8 cellular contexts compared by ENCODE assay signal in the genomic region with DNA sequence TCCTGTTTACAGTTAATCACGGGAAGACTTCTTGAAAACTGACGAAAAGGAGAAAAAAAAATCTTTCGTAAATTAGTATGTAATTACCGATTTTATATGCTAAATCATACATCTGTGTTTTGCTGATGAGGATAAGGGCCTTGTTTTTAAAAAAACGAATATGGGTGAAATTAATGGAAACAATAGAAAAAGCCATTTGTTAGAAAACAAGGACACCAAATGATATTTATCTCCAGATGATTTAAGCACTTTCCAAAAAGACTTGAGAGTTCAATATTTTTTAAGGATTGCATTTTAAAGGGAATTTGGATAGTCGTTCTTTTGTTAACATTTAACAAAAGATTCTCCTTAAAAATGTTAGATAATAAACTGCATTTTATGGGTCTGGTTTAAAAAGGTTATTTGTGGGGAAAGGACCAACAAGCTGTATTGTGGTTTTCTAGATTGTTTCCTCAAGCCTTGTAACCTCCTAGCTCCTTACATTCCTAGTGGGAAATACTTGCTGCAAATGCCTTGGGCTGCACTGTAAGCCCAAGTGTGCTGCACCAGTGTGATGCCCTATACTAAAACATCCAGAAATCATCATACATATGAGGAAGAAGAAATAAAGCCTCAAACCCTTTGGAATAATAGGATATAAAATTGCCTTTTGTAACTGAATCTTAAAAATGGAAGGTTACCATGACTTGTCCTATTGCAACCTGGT. TPM values are rescaled to one million over a fixed set of nuclear protein-coding genes. Genes with fewer than 3 reads are reported as not detected.
DNase-seq lines count a peak whose midpoint lies in the region; ATAC-seq and TF ChIP-seq lines count a peak whose summit lies in the region.

No MANE protein-coding gene starts in this region.

- H3K4me3 Mint-ChIP-seq in T-helper 2 cell treated with Interferon-gamma antibody and Interleukin-4, amounts not matched to agents 5 μg/mL and 100 μg/mL, for 36 hours: peak overlapping the region; percentile 93
- H3K4me3 Mint-ChIP-seq in endothelial cell (ENCODE audit: unreplicated experiment): peak overlapping the region; percentile 98

- H3K27me3 ChIP-seq in Peyer's patch (no peaks in the 10 kb centered on the region), parathyroid adenoma (ENCODE audit: control insufficient read depth, insufficient read depth, low read length) (no peaks in the 10 kb centered on the region)

- TF ChIP-seq CTCF in Peyer's patch (IDR thresholded peaks at IDR 0.05) (no peak), endothelial cell (IDR thresholded peaks at IDR 0.05; ENCODE audit: unreplicated experiment) (no peak), parathyroid adenoma (IDR thresholded peaks at IDR 0.05) (no peak), RWPE1 (conservative IDR thresholded peaks at IDR 0.05; ENCODE audit: low read depth) (no peak)

- H3K27ac ChIP-seq in Peyer's patch (peak overlapping the region in 3 of 4 donors; percentile 94 to 99 (median 98)), parathyroid adenoma (no peak overlapping the region), RWPE1 (no peak overlapping the region)

- H3K9ac ChIP-seq in parathyroid adenoma: no peak overlapping the region

- H3K9me3 Mint-ChIP-seq in T-helper 2 cell treated with Interferon-gamma antibody and Interleukin-4, amounts not matched to agents 5 μg/mL and 100 μg/mL, for 36 hours: no peaks in the 10 kb centered on the region
- no peaks in the 10 kb centered on the region for H3K9me3 Mint-ChIP-seq in endothelial cell (ENCODE audit: unreplicated experiment)

- H3K36me3 ChIP-seq in Peyer's patch (no peaks in the 10 kb centered on the region), parathyroid adenoma (ENCODE audit: control insufficient read depth, insufficient read depth, low read length) (no peaks in the 10 kb centered on the region)

- no peaks in the 10 kb centered on the region for H3K79me2 ChIP-seq in parathyroid adenoma

- H3K4me1 ChIP-seq in Peyer's patch: peaks cover 0 to 15% (median 0%) of the 10 kb centered on the region in 4 donors
- H3K4me1 ChIP-seq in parathyroid adenoma: peaks cover 7% of the 10 kb centered on the region

- peak overlapping the region; percentile 72 for H3K4me2 ChIP-seq in parathyroid adenoma (ENCODE audit: low read length)

- no peak for ATAC-seq in GM21825 (IDR thresholded peaks at IDR 0.05; ENCODE audit: unreplicated experiment)

- POLR2A ChIA-PET in RWPE1 (lab: Yijun Ruan, JAX; ENCODE audit: low non-redundant PET): no interaction called here

- TF ChIP-seq POLR2A in Peyer's patch (IDR thresholded peaks at IDR 0.05): no peak

- H2AFZ ChIP-seq in parathyroid adenoma: peak overlapping the region; percentile 100

- CTCF ChIA-PET in RWPE1 (lab: Yijun Ruan, JAX): interaction anchor here (0.7 kb wide), 1 partner anchor 390 kb away, joined by 4 read pairs; no protein-coding TSS in a partner anchor

- H3K4me1 Mint-ChIP-seq in T-helper 2 cell treated with Interferon-gamma antibody and Interleukin-4, amounts not matched to agents 5 μg/mL and 100 μg/mL, for 36 hours (ENCODE audit: low read depth): peaks cover 36% of the 10 kb centered on the region
- peaks cover 52% of the 10 kb centered on the region for H3K4me1 Mint-ChIP-seq in endothelial cell (ENCODE audit: unreplicated experiment)

- peaks cover 29% of the 10 kb centered on the region for H3K27me3 Mint-ChIP-seq in T-helper 2 cell treated with Interferon-gamma antibody and Interleukin-4, amounts not matched to agents 5 μg/mL and 100 μg/mL, for 36 hours (ENCODE audit: low read depth)
- H3K27me3 Mint-ChIP-seq in endothelial cell (ENCODE audit: unreplicated experiment): peaks cover 8% of the 10 kb centered on the region

- H3K9me3 ChIP-seq in Peyer's patch (no peaks in the 10 kb centered on the region), parathyroid adenoma (ENCODE audit: control insufficient read depth, low read length) (no peaks in the 10 kb centered on the region)

- peak overlapping the region; percentile 96 for H3K27ac Mint-ChIP-seq in T-helper 2 cell treated with Interferon-gamma antibody and Interleukin-4, amounts not matched to agents 5 μg/mL and 100 μg/mL, for 36 hours
- peak overlapping the region; percentile 98 for H3K27ac Mint-ChIP-seq in endothelial cell (ENCODE audit: unreplicated experiment)

- no peak for DNase-seq in T-helper 2 cell treated with Interferon-gamma antibody and Interleukin-4, amounts not matched to agents 5 μg/mL and 100 μg/mL, for 36 hours (ENCODE audit: low spot score)
- DNase-seq in T-helper 2 cell (no peak), Peyer's patch (no peak), endothelial cell (ENCODE audit: low spot score) (no peak), RWPE1 (ENCODE audit: low spot score) (no peak)
- no peak for DNase-seq in stimulated activated CD4-positive, alpha-beta T cell treated with anti-CD3 and anti-CD28 coated beads, Interleukin-2, amount 100 ng/mL, for 48 hours

- peaks cover 14% of the 10 kb centered on the region for H3K36me3 Mint-ChIP-seq in T-helper 2 cell treated with Interferon-gamma antibody and Interleukin-4, amounts not matched to agents 5 μg/mL and 100 μg/mL, for 36 hours (ENCODE audit: low read depth)
- H3K36me3 Mint-ChIP-seq in endothelial cell (ENCODE audit: low read depth, unreplicated experiment): peaks cover 10% of the 10 kb centered on the region

- H3K4me3 ChIP-seq in Peyer's patch (peak overlapping the region in 3 of 4 donors; percentile 92 to 96 (median 93)), parathyroid adenoma (ENCODE audit: low read depth, low read length) (peak overlapping the region; percentile 84)

RNA-seq across cellular contexts. Expression of a gene that starts 1.5 kb away (rescaled TPM):
- 10 to 100 TPM; 20.2 to 65.2 (median 25.1) TPM for total RNA-seq in Peyer's patch
- 42.4 TPM for total RNA-seq in endothelial cell (ENCODE audit: unreplicated experiment)

Comparison
In these comparisons a context has a peak if more than half of its experiments do, and no peak if none do; other contexts are left out.
1. H3K27ac ChIP-seq: peak in Peyer's patch (3 of 4); none in parathyroid adenoma (single experiment) and RWPE1 (single experiment).